Comparison of ENCODE assay signal across 12 cellular contexts in the genomic region with DNA sequence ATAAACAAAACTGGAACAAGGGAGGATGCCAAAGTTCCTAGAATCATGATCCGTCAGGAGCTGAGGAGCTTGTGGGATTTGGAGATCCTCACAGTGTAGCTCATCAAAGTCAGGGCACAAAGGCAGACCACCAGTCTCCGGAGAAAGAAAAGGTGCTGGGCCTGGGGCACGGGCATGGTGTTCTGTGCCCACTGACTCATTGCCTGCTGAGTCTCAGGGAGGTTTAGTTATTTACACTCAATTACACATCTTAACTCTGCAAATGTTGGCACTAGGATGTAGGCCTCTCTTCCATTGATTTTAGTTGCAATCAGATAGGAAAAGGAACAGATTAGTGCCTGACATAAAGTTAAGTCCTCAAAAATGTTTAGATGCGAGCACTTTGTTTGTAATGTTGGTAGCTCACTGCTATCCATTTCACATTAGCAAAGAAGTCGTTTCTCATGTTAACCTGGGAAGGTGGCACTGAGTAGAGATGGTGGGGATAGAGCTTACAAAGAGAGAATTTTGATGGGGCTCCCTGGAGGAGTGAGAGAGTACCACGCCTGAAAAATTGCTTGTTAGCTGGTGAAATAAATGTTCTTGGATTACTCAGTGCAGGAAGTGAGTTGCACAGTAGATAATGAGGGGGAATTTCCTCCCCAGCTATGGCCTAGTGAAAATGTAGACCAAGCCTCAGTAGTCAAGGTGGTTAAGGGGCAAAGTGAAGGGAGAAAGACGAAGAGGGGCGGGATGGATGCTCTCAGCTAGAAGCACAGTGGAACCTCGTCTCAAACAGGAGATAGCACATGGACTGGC.
DNase-seq lines count a peak whose midpoint lies in the region; ATAC-seq and TF ChIP-seq lines count a peak whose summit lies in the region.
"Had no signal": no experiment of that assay in that cellular context is flagged by ENCODE, and none has a peak within 500 bp of the region (broad histone marks: within the 10 kb centered on the region; RNA-seq: fewer than 3 reads in every experiment).

No MANE protein-coding gene starts in this region.

- no peaks in the 10 kb centered on the region for H3K36me3 ChIP-seq in tibial nerve
- H3K36me3 ChIP-seq: upper lobe of right lung had no signal

- no peak overlapping the region for H3K4me3 ChIP-seq in tibial nerve
- H3K4me3 ChIP-seq: upper lobe of right lung had no signal

- H3K4me1 Mint-ChIP-seq in activated T-cell treated with anti-CD3 and anti-CD28 coated beads, Interleukin-2, amount 50 U/mL, for 72 hours (ENCODE audit: low read depth): peaks cover 27% of the 10 kb centered on the region
- H3K4me1 Mint-ChIP-seq in activated CD4-positive, alpha-beta memory T cell treated with anti-CD3 and anti-CD28 coated beads, Interleukin-2, amount 10 ng/mL, durations not matched to agents 7 days and 5 days: peaks cover 7% of the 10 kb centered on the region

- peak overlapping the region; percentile 19 for H3K27ac ChIP-seq in adipose tissue (ENCODE audit: low read depth, low read length)
- H3K27ac ChIP-seq in tibial nerve: peak overlapping the region; percentile 43 to 90 (median 76)
- H3K27ac ChIP-seq: KMS-11, upper lobe of right lung had no signal

- peak; percentile 40 to 65 for ATAC-seq in activated T-cell treated with anti-CD3 and anti-CD28 coated beads, Interleukin-2, amount 50 U/mL, for 72 hours (replicated peaks in 1 of 2)
- no peak for ATAC-seq in GM19452 (IDR thresholded peaks at IDR 0.05; ENCODE audit: unreplicated experiment)
- ATAC-seq: upper lobe of right lung had no signal

- no peak for DNase-seq in activated T-cell treated with anti-CD3 and anti-CD28 coated beads, Interleukin-2, amount 50 U/mL, for 72 hours
- no peak for DNase-seq in activated T-cell treated with anti-CD3 and anti-CD28 coated beads, Interleukin-2, amount 50 U/mL, for 48 hours
- DNase-seq in iris pigment epithelial cell (ENCODE audit: low read depth) (peak; percentile 54), tibial nerve (ENCODE audit: low spot score in 2 of 2) (no peak), iPS-NIHi11 (ENCODE audit: low spot score) (no peak)
- no peak for DNase-seq in activated CD4-positive, alpha-beta memory T cell treated with anti-CD3 and anti-CD28 coated beads, Interleukin-2, amount 10 ng/mL, durations not matched to agents 7 days and 5 days
- DNase-seq: activated CD8-positive, alpha-beta memory T cell treated with anti-CD3 and anti-CD28 coated beads, Interleukin-2, amount 50 U/mL, for 4 hours; stimulated activated CD4-positive, alpha-beta T cell treated with anti-CD3 and anti-CD28 coated beads, Interleukin-4, amount 100 ng/mL, for 1 hour; upper lobe of right lung had no signal

- H3K36me3 Mint-ChIP-seq in activated T-cell treated with anti-CD3 and anti-CD28 coated beads, Interleukin-2, amount 50 U/mL, for 72 hours (ENCODE audit: insufficient read depth in 2 of 2): peaks cover 0 to 2% of the 10 kb centered on the region in 2 donors
- no peaks in the 10 kb centered on the region for H3K36me3 Mint-ChIP-seq in activated CD4-positive, alpha-beta memory T cell treated with anti-CD3 and anti-CD28 coated beads, Interleukin-2, amount 10 ng/mL, durations not matched to agents 7 days and 5 days (ENCODE audit: low read depth)

- no peak overlapping the region for H3K27ac Mint-ChIP-seq in activated T-cell treated with anti-CD3 and anti-CD28 coated beads, Interleukin-2, amount 50 U/mL, for 72 hours
- no peak overlapping the region for H3K27ac Mint-ChIP-seq in activated CD4-positive, alpha-beta memory T cell treated with anti-CD3 and anti-CD28 coated beads, Interleukin-2, amount 10 ng/mL, durations not matched to agents 7 days and 5 days

- peaks cover 0 to 46% (median 16%) of the 10 kb centered on the region in 4 donors for H3K4me1 ChIP-seq in tibial nerve

- H3K27me3 ChIP-seq in tibial nerve: no peaks in the 10 kb centered on the region
- H3K27me3 ChIP-seq: upper lobe of right lung had no signal

- H3K9me3 ChIP-seq in tibial nerve: no peaks in the 10 kb centered on the region
- H3K9me3 ChIP-seq: upper lobe of right lung had no signal

- H3K9me3 Mint-ChIP-seq in activated T-cell treated with anti-CD3 and anti-CD28 coated beads, Interleukin-2, amount 50 U/mL, for 72 hours: peaks cover 0 to 4% of the 10 kb centered on the region in 2 donors
- peaks cover 7% of the 10 kb centered on the region for H3K9me3 Mint-ChIP-seq in activated CD4-positive, alpha-beta memory T cell treated with anti-CD3 and anti-CD28 coated beads, Interleukin-2, amount 10 ng/mL, durations not matched to agents 7 days and 5 days

- no peak for TF ChIP-seq CTCF in tibial nerve (IDR thresholded peaks at IDR 0.05)

- TF ChIP-seq EP300 in tibial nerve (IDR thresholded peaks at IDR 0.05): no peak

- 73 to 84% (median 78%) methylated on average over 9 of the region's 9 CpGs for WGBS in adipose tissue, 3 donors
- 83 to 91% methylated on average over 9 of the region's 9 CpGs for WGBS in tibial nerve, 2 donors

- no peaks in the 10 kb centered on the region for H3K27me3 Mint-ChIP-seq in activated T-cell treated with anti-CD3 and anti-CD28 coated beads, Interleukin-2, amount 50 U/mL, for 72 hours (ENCODE audit: low read depth)
- peaks cover 1% of the 10 kb centered on the region for H3K27me3 Mint-ChIP-seq in activated CD4-positive, alpha-beta memory T cell treated with anti-CD3 and anti-CD28 coated beads, Interleukin-2, amount 10 ng/mL, durations not matched to agents 7 days and 5 days

- POLR2A ChIA-PET in activated CD4-positive, alpha-beta memory T cell treated with anti-CD3 and anti-CD28 coated beads, Interleukin-2, amount 10 ng/mL, durations not matched to agents 7 days and 5 days (lab: Charles Lee): no interaction called here

- CTCF ChIA-PET in activated CD4-positive, alpha-beta memory T cell treated with anti-CD3 and anti-CD28 coated beads, Interleukin-2, amount 10 ng/mL, durations not matched to agents 7 days and 5 days (lab: Charles Lee): interaction anchor here (0.8 kb wide), 1 partner anchor 12 kb away, joined by 3 read pairs; no protein-coding TSS in a partner anchor

- no peak for TF ChIP-seq POLR2A in tibial nerve (IDR thresholded peaks at IDR 0.05)

- no peak overlapping the region for H3K4me3 Mint-ChIP-seq in activated T-cell treated with anti-CD3 and anti-CD28 coated beads, Interleukin-2, amount 50 U/mL, for 72 hours
- H3K4me3 Mint-ChIP-seq in activated CD4-positive, alpha-beta memory T cell treated with anti-CD3 and anti-CD28 coated beads, Interleukin-2, amount 10 ng/mL, durations not matched to agents 7 days and 5 days: no peak overlapping the region
